In the genomic region with DNA sequence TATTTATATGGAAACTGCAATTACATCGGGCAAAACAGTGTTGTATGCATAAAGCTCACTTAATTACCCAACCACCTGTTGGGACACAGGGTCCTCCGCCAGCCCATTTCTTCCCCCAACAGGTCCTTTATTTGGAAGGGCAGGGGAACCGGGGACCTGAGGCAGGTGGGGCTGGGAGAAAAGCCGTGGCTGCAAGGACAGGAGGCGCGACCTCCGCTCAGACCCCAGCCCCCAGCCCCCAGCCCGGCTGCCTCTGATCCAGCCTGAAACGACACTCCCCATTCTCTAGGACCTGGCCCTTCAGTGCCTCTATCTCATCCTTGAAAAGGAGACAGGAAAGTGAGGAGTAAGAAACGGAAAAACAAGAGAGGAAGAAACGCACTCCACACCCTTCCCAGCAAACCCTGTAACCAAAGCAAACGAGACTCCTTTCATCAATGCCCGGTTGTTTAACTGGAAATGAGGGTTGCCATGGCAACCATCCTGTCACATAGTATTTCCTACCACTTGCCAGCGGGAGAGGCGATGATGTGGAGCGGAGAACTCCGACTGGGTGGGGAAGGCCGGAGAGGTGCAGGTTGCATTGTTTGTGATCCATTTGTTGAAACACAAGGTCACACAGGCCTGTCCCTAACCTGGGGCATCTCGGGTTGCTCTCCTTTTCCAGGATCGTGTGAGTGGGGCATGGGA, we compare ENCODE assay signal across 16 cellular contexts.
DNase-seq lines count a peak whose midpoint lies in the region; ATAC-seq, FAIRE-seq and TF ChIP-seq lines count a peak whose summit lies in the region.
"Had no signal": no experiment of that assay in that cellular context is flagged by ENCODE, and none has a peak within 500 bp of the region (broad histone marks: within the 10 kb centered on the region; RNA-seq: fewer than 3 reads in every experiment).

No MANE protein-coding gene starts in this region.

- no peaks in the 10 kb centered on the region for H3K27me3 ChIP-seq in MM.1S (replicated peaks; ENCODE audit: insufficient read depth, low read length)
- H3K27me3 ChIP-seq: Peyer's patch had no signal

- no peak overlapping the region for H3K27ac Mint-ChIP-seq in activated CD8-positive, alpha-beta T cell treated with anti-CD3 and anti-CD28 coated beads for 36 hours
- H3K27ac Mint-ChIP-seq: activated naive CD4-positive, alpha-beta T cell treated with anti-CD3 and anti-CD28 coated beads, Interleukin-2, amount 50 U/mL, for 72 hours had no signal

- no peak overlapping the region for H3K4me2 ChIP-seq in MM.1S (ENCODE audit: low read depth, low read length)

- H3K4me1 ChIP-seq in mesodermal cell (ENCODE audit: control insufficient read depth, insufficient read depth, low read length, poor library complexity, severe bottlenecking), result no peaks in the 10 kb centered on the region
- H3K4me1 ChIP-seq in MM.1S (ENCODE audit: low read length), result no peaks in the 10 kb centered on the region
- H3K4me1 ChIP-seq: parathyroid adenoma, Peyer's patch had no signal

- no peak for FAIRE-seq in urothelium cell line (lab: Jason Lieb, UNC)

- H3K9ac ChIP-seq in MM.1S (ENCODE audit: low read length), result no peak overlapping the region
- H3K9ac ChIP-seq: parathyroid adenoma had no signal

- H4K20me1 ChIP-seq in MM.1S (ENCODE audit: insufficient read depth, low read length), result no peaks in the 10 kb centered on the region

- H3K4me3 Mint-ChIP-seq in activated CD8-positive, alpha-beta T cell treated with anti-CD3 and anti-CD28 coated beads for 36 hours, result no peak overlapping the region
- H3K4me3 Mint-ChIP-seq: central memory CD8-positive, alpha-beta T cell had no signal

- intact Hi-C loops in activated CD8-positive, alpha-beta T cell treated with anti-CD3 and anti-CD28 coated beads for 36 hours (cut with micrococcal nuclease), result no loop called here

- DNase-seq in DMS53 (lab: John Stamatoyannopoulos, UW), result peak; percentile 88
- DNase-seq in NCI-H2029 (lab: John Stamatoyannopoulos, UW), result peak; percentile 70
- DNase-seq in coronary artery (ENCODE audit: low spot score), result peak; percentile 47
- DNase-seq in urothelium cell line (ENCODE audit: low spot score), result no peak
- no peak for DNase-seq in activated CD8-positive, alpha-beta T cell treated with anti-CD3 and anti-CD28 coated beads for 36 hours
- DNase-seq in MM.1S, result no peak
- DNase-seq: left cardiac atrium; Peyer's patch; stimulated activated CD4-positive, alpha-beta T cell treated with anti-CD3 and anti-CD28 coated beads, Interleukin-2, amount 100 ng/mL, for 48 hours; stimulated activated naive CD4-positive, alpha-beta T cell; T1000 had no signal

- CTCF ChIA-PET in activated CD8-positive, alpha-beta T cell treated with anti-CD3 and anti-CD28 coated beads for 36 hours (lab: Charles Lee), result no interaction called here

- TF ChIP-seq CTCF in coronary artery (IDR thresholded peaks at IDR 0.05) (no peak), MM.1S (IDR thresholded peaks at IDR 0.05; ENCODE audit: low read length) (no peak)
- TF ChIP-seq CTCF in activated CD8-positive, alpha-beta T cell treated with anti-CD3 and anti-CD28 coated beads for 36 hours (IDR thresholded peaks at IDR 0.05), result no peak

- no peaks in the 10 kb centered on the region for H3K9me3 Mint-ChIP-seq in activated CD8-positive, alpha-beta T cell treated with anti-CD3 and anti-CD28 coated beads for 36 hours
- H3K9me3 Mint-ChIP-seq: activated naive CD4-positive, alpha-beta T cell treated with anti-CD3 and anti-CD28 coated beads, Interleukin-2, amount 50 U/mL, for 72 hours; central memory CD8-positive, alpha-beta T cell had no signal

- H3K9me3 ChIP-seq in mesodermal cell (ENCODE audit: control insufficient read depth, low read length), result no peaks in the 10 kb centered on the region
- no peaks in the 10 kb centered on the region for H3K9me3 ChIP-seq in MM.1S (replicated peaks; ENCODE audit: insufficient read depth, low read length)
- H3K9me3 ChIP-seq: Peyer's patch had no signal

- no peak for ATAC-seq in GM19328 (IDR thresholded peaks at IDR 0.05; ENCODE audit: unreplicated experiment)
- no peak for ATAC-seq in activated CD8-positive, alpha-beta T cell treated with anti-CD3 and anti-CD28 coated beads for 36 hours
- ATAC-seq: activated naive CD4-positive, alpha-beta T cell treated with anti-CD3 and anti-CD28 coated beads, Interleukin-2, amount 50 U/mL, for 72 hours; left cardiac atrium had no signal

- H3K9me2 ChIP-seq in MM.1S (replicated peaks; ENCODE audit: insufficient read depth, low read length), result no peaks in the 10 kb centered on the region; the same call in 1 of the 2 replicates

- 56 to 61% methylated on average over 7 to 8 of the region's 20 CpGs for WGBS in mesodermal cell (ENCODE audit: insufficient coverage in 2 of 2), 2 experiments

- peaks cover 5% of the 10 kb centered on the region for H3K27me3 Mint-ChIP-seq in activated CD8-positive, alpha-beta T cell treated with anti-CD3 and anti-CD28 coated beads for 36 hours

- H3K36me3 ChIP-seq in mesodermal cell (ENCODE audit: control insufficient read depth, insufficient read depth, low read length) (no peaks in the 10 kb centered on the region), MM.1S (replicated peaks; ENCODE audit: insufficient read depth, low read length) (no peaks in the 10 kb centered on the region)
- H3K36me3 ChIP-seq: Peyer's patch had no signal

- POLR2A ChIA-PET in activated CD8-positive, alpha-beta T cell treated with anti-CD3 and anti-CD28 coated beads for 36 hours (lab: Charles Lee), result no interaction called here

- H3F3A ChIP-seq in MM.1S (ENCODE audit: insufficient read depth, low read length), result no peaks in the 10 kb centered on the region

- no peak overlapping the region for H2AFZ ChIP-seq in MM.1S (ENCODE audit: low read length)
- H2AFZ ChIP-seq: parathyroid adenoma had no signal

- no peaks in the 10 kb centered on the region for H3K4me1 Mint-ChIP-seq in activated CD8-positive, alpha-beta T cell treated with anti-CD3 and anti-CD28 coated beads for 36 hours (ENCODE audit: low read depth)
- H3K4me1 Mint-ChIP-seq: central memory CD8-positive, alpha-beta T cell had no signal

- no peak overlapping the region for H3K27ac ChIP-seq in coronary artery
- peak overlapping the region; percentile 62 for H3K27ac ChIP-seq in mesodermal cell (ENCODE audit: low read depth, low read length, severe bottlenecking)
- H3K27ac ChIP-seq in MM.1S (ENCODE audit: low read length), result no peak overlapping the region
- H3K27ac ChIP-seq: parathyroid adenoma, Peyer's patch had no signal

- no peaks in the 10 kb centered on the region for H3K36me3 Mint-ChIP-seq in activated CD8-positive, alpha-beta T cell treated with anti-CD3 and anti-CD28 coated beads for 36 hours (ENCODE audit: low read depth)
- H3K36me3 Mint-ChIP-seq: activated naive CD4-positive, alpha-beta T cell treated with anti-CD3 and anti-CD28 coated beads, Interleukin-2, amount 50 U/mL, for 72 hours had no signal

- H3K79me2 ChIP-seq in MM.1S (ENCODE audit: low read length), result no peaks in the 10 kb centered on the region
- H3K79me2 ChIP-seq: parathyroid adenoma had no signal

- H3K4me3 ChIP-seq in coronary artery (no peak overlapping the region), mesodermal cell (ENCODE audit: extremely low read depth, insufficient read depth, low read length, poor library complexity, severe bottlenecking) (no peak overlapping the region), MM.1S (ENCODE audit: low read length) (no peak overlapping the region)
- H3K4me3 ChIP-seq: Peyer's patch had no signal

Comparison
In these comparisons a context has a peak if more than half of its experiments do, and no peak if none do; other contexts are left out.
1. DNase-seq: peak in DMS53 (single experiment), NCI-H2029 (single experiment) and coronary artery (single experiment); none in urothelium cell line (single experiment), activated CD8-positive, alpha-beta T cell treated with anti-CD3 and anti-CD28 coated beads for 36 hours (single experiment) and MM.1S (single experiment).